Comparison of ENCODE assay signal across 1 cellular context in the genomic region with DNA sequence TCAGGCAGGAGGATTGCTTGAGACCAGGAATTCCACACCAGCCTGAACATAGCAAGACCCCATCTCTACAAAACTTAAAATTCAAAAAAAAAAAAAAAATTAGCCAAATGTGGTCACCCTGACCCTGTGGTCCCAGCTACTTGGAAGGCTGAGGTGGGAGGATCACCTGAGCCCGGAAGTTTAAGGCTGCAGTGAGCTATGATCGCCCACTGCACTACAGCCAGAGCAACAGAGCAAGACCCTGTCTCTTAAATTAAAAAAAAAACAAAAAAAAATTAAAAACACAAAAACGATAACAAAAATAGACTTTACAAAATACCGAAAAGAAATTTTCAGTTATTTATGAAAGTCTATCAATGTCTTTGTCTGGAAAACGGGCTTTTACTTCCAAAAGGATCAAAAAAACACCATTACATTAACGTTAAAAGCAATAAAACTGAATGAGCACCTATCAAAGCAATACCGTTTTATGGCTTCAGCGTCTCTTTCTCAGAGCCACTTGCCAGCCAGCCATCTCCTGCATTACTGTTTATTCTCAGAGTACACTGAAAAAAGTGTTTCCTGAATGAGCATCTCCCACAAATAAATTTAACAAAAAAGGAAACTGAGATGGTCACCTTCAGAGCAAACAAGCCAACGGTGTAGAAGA.
TF ChIP-seq lines count a peak whose summit lies in the region.

No MANE protein-coding gene starts in this region.

TF ChIP-seq in GM23338, 12 proteins besides CTCF, POLR2A, EP300 and RAD21:
- TF ChIP-seq EZH2phosphoT487 (IDR thresholded peaks at IDR 0.05; ENCODE audit: unreplicated experiment) (no peak), REST (IDR thresholded peaks at IDR 0.05; ENCODE audit: unreplicated experiment) (no peak), ETS1 (IDR thresholded peaks at IDR 0.05) (no peak), ZNF114 (CRISPR knock-in tag; IDR thresholded peaks at IDR 0.05) (no peak), NANOG (IDR thresholded peaks at IDR 0.05; ENCODE audit: borderline replicate concordance) (no peak), ZNF331 (CRISPR knock-in tag; IDR thresholded peaks at IDR 0.05; ENCODE audit: low read depth) (no peak), EZH2 (IDR thresholded peaks at IDR 0.05; ENCODE audit: low read depth, unreplicated experiment) (no peak), CREB1 (CRISPR knock-in tag; IDR thresholded peaks at IDR 0.05; ENCODE audit: low read depth) (no peak), POLR2AphosphoS5 (IDR thresholded peaks at IDR 0.05; ENCODE audit: low read depth) (no peak)
- TF ChIP-seq, protein P1, sequence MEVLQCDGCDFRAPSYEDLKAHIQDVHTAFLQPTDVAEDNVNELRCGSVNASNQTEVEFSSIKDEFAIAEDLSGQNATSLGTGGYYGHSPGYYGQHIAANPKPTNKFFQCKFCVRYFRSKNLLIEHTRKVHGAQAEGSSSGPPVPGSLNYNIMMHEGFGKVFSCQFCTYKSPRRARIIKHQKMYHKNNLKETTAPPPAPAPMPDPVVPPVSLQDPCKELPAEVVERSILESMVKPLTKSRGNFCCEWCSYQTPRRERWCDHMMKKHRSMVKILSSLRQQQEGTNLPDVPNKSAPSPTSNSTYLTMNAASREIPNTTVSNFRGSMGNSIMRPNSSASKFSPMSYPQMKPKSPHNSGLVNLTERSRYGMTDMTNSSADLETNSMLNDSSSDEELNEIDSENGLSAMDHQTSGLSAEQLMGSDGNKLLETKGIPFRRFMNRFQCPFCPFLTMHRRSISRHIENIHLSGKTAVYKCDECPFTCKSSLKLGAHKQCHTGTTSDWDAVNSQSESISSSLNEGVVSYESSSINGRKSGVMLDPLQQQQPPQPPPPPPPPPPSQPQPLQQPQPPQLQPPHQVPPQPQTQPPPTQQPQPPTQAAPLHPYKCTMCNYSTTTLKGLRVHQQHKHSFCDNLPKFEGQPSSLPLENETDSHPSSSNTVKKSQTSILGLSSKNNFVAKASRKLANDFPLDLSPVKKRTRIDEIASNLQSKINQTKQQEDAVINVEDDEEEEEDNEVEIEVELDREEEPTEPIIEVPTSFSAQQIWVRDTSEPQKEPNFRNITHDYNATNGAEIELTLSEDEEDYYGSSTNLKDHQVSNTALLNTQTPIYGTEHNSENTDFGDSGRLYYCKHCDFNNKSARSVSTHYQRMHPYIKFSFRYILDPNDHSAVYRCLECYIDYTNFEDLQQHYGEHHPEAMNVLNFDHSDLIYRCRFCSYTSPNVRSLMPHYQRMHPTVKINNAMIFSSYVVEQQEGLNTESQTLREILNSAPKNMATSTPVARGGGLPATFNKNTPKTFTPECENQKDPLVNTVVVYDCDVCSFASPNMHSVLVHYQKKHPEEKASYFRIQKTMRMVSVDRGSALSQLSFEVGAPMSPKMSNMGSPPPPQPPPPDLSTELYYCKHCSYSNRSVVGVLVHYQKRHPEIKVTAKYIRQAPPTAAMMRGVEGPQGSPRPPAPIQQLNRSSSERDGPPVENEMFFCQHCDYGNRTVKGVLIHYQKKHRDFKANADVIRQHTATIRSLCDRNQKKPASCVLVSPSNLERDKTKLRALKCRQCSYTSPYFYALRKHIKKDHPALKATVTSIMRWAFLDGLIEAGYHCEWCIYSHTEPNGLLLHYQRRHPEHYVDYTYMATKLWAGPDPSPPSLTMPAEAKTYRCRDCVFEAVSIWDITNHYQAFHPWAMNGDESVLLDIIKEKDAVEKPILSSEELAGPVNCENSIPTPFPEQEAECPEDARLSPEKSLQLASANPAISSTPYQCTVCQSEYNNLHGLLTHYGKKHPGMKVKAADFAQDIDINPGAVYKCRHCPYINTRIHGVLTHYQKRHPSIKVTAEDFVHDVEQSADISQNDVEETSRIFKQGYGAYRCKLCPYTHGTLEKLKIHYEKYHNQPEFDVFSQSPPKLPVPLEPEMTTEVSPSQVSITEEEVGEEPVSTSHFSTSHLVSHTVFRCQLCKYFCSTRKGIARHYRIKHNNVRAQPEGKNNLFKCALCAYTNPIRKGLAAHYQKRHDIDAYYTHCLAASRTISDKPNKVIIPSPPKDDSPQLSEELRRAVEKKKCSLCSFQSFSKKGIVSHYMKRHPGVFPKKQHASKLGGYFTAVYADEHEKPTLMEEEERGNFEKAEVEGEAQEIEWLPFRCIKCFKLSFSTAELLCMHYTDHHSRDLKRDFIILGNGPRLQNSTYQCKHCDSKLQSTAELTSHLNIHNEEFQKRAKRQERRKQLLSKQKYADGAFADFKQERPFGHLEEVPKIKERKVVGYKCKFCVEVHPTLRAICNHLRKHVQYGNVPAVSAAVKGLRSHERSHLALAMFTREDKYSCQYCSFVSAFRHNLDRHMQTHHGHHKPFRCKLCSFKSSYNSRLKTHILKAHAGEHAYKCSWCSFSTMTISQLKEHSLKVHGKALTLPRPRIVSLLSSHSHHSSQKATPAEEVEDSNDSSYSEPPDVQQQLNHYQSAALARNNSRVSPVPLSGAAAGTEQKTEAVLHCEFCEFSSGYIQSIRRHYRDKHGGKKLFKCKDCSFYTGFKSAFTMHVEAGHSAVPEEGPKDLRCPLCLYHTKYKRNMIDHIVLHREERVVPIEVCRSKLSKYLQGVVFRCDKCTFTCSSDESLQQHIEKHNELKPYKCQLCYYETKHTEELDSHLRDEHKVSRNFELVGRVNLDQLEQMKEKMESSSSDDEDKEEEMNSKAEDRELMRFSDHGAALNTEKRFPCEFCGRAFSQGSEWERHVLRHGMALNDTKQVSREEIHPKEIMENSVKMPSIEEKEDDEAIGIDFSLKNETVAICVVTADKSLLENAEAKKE (CRISPR knock-in tag; IDR thresholded peaks at IDR 0.05): no peak
